16 cellular contexts compared by ENCODE assay signal in genomic region chr5:172979778-172980177, GRCh38.
"Had no signal": no experiment of that assay in that cellular context is flagged by ENCODE, and none has a peak within 500 bp of the region (broad histone marks: within the 10 kb centered on the region; RNA-seq: fewer than 3 reads in every experiment).

No MANE protein-coding gene starts in this region.

- H3K27me3 ChIP-seq: sigmoid colon, suprapubic skin had no signal

- ATAC-seq: activated naive CD4-positive, alpha-beta T cell treated with anti-CD3 and anti-CD28 coated beads, Interleukin-2, amount 50 U/mL, for 72 hours; left colon; mucosa of descending colon; natural killer cell treated with Interleukin-12 subunit alpha and Interleukin-12 subunit beta and Interleukin-15 and Interleukin-18, amount 100 ng/mL, for 72 hours; SK-N-SH treated with all-trans-retinoic acid at 6 μM for 48 hours had no signal

- H3K27ac ChIP-seq: sigmoid colon, suprapubic skin had no signal

- FAIRE-seq: TTC549 had no signal

- DNase-seq: activated effector memory CD4-positive, alpha-beta T cell treated with anti-CD3 and anti-CD28 coated beads, Interleukin-2, amount 50 U/mL, for 16 hours; activated T-cell treated with anti-CD3 and anti-CD28 coated beads, Interleukin-2, amount 50 U/mL, for 24 hours; amygdala; immature natural killer cell; left colon; mucosa of descending colon; occipital lobe; sigmoid colon; stimulated activated CD4-positive, alpha-beta T cell treated with anti-CD3 and anti-CD28 coated beads, Interleukin-2, amount 100 ng/mL, for 48 hours; stimulated activated naive CD4-positive, alpha-beta T cell treated with Interleukin-2 at 50 U/mL for 16 hours had no signal

- H3K4me3 ChIP-seq: lung, mucosa of descending colon, sigmoid colon, suprapubic skin had no signal

- H3K9me3 ChIP-seq: mucosa of descending colon, sigmoid colon, suprapubic skin had no signal

- H3K36me3 ChIP-seq: sigmoid colon, suprapubic skin had no signal
